In genomic region chr7:156559001-156559400, GRCh38 we compare ENCODE assay signal across 19 cellular contexts.
A peak's percentile ranks its signal among the peaks of the same experiment; 100 is the strongest.
DNase-seq lines count a peak whose midpoint lies in the region; ATAC-seq, FAIRE-seq and TF ChIP-seq lines count a peak whose summit lies in the region.
"Had no signal": no experiment of that assay in that cellular context is flagged by ENCODE, and none has a peak within 500 bp of the region (broad histone marks: within the 10 kb centered on the region; RNA-seq: fewer than 3 reads in every experiment).

No MANE protein-coding gene starts in this region.

- H3K27ac ChIP-seq in K562 (ENCODE audit: extremely low read depth, low read depth, low read length) = no peak overlapping the region
- no peak overlapping the region for H3K27ac ChIP-seq in neuronal stem cell (replicated peaks; ENCODE audit: low read length)
- H3K27ac ChIP-seq: BLaER1 had no signal

- no peaks in the 10 kb centered on the region for H3K79me2 ChIP-seq in K562 (ENCODE audit: control insufficient read depth, insufficient read depth, low read length)

- no peak overlapping the region for H2AK5ac ChIP-seq in neuronal stem cell (ENCODE audit: low read depth, low read length)

- no TSS peak for BruUV-seq in K562 (replicated peaks; lab: Mats Ljungman, UMichigan)

- no peak overlapping the region for H2BK12ac ChIP-seq in neuronal stem cell (ENCODE audit: low read length)

- intact Hi-C loops in K562 (cut with micrococcal nuclease) = no loop called here

- no peaks in the 10 kb centered on the region for H4K20me1 ChIP-seq in K562 (replicated peaks; ENCODE audit: control insufficient read depth, insufficient read depth, low read length)
- H4K20me1 ChIP-seq: BLaER1 had no signal

- H3K9me1 ChIP-seq in K562 (ENCODE audit: control insufficient read depth, insufficient read depth, low read length) = no peaks in the 10 kb centered on the region

- no peaks in the 10 kb centered on the region for H3K79me1 ChIP-seq in neuronal stem cell (ENCODE audit: low read depth, low read length)

- H3K4me3 ChIP-seq in K562 (no peak overlapping the region), neuronal stem cell (ENCODE audit: low read length in 2 of 2) (no peak overlapping the region)
- H3K4me3 ChIP-seq: BLaER1, HAP-1 had no signal

- CTCF ChIA-PET in K562 (lab: Yijun Ruan, JAX; ENCODE audit: low intra/inter-chr PET ratio) = interaction anchor here (1.2 kb wide), 1 partner anchor 258 kb away, joined by 5 read pairs; no protein-coding TSS in a partner anchor

- no peaks in the 10 kb centered on the region for H3K9me3 ChIP-seq in K562 (replicated peaks; ENCODE audit: control insufficient read depth, insufficient read depth, low read depth, low read length)
- peaks cover 0 to under 1% of the 10 kb centered on the region in 2 donors for H3K9me3 ChIP-seq in neuronal stem cell (replicated peaks in 1 of 2; ENCODE audit: control insufficient read depth in 2 of 2, insufficient read depth in 1 of 2, low read depth in 1 of 2, low read length in 2 of 2)
- H3K9me3 ChIP-seq: HAP-1 had no signal

- no peak overlapping the region for H4K8ac ChIP-seq in neuronal stem cell (ENCODE audit: low read depth, low read length)

- TF ChIP-seq EP300 in K562 (IDR thresholded peaks at IDR 0.05; ENCODE audit: low read length) = no peak

- H3K9ac ChIP-seq in K562 (ENCODE audit: insufficient read depth in 1 of 2, low read depth in 2 of 2, low read length in 2 of 2) (no peak overlapping the region), neuronal stem cell (ENCODE audit: low read depth, low read length, poor library complexity) (peak overlapping the region; percentile 12)
- H3K9ac ChIP-seq: BLaER1 had no signal

- in situ Hi-C loops in Caki2 (cut with HindIII; ENCODE audit: low pct_unique_long_range_greater_than_20kb, low sequenced_read_pairs) = loop anchor here (10.0 kb wide), 1 partner anchor 84 kb away; no protein-coding TSS in a partner anchor
- in situ Hi-C loops in K562 (cut with MboI) = no loop called here

- no peak for TF ChIP-seq RAD21 in K562 (CRISPR knock-in tag; conservative IDR thresholded peaks at IDR 0.05 in 1 of 2, IDR thresholded peaks at IDR 0.05 in 1 of 2)

- no peak overlapping the region for H3K23ac ChIP-seq in neuronal stem cell (ENCODE audit: low read depth, low read length, poor library complexity)

- H3K27me3 ChIP-seq in K562 (ENCODE audit: control insufficient read depth in 2 of 2, insufficient read depth in 2 of 2, low read length in 2 of 2) (peaks cover 7 to 29% of the 10 kb centered on the region in 2 experiments; a peak in 4 of 5 replicates), neuronal stem cell (ENCODE audit: control insufficient read depth in 3 of 3, insufficient read depth in 3 of 3, low read depth in 1 of 3, low read length in 3 of 3) (no peaks in the 10 kb centered on the region)
- H3K27me3 ChIP-seq: BLaER1 had no signal

- H3K4me2 ChIP-seq in K562 (ENCODE audit: insufficient read depth, low read length) (no peak overlapping the region), neuronal stem cell (ENCODE audit: insufficient read depth, low read length, poor library complexity, severe bottlenecking) (no peak overlapping the region)
- H3K4me2 ChIP-seq: BLaER1 had no signal

- no peak overlapping the region for H2BK5ac ChIP-seq in neuronal stem cell (ENCODE audit: low read length)

- no peak for TF ChIP-seq POLR2A in K562 (conservative IDR thresholded peaks at IDR 0.05)

- H4K91ac ChIP-seq in neuronal stem cell (ENCODE audit: low read depth, low read length, poor library complexity) = no peak overlapping the region

- no peak overlapping the region for H3K14ac ChIP-seq in neuronal stem cell (ENCODE audit: low read length)

- H3K36me3 ChIP-seq in K562 (ENCODE audit: control insufficient read depth, insufficient read depth, low read length) = no peaks in the 10 kb centered on the region
- no peaks in the 10 kb centered on the region for H3K36me3 ChIP-seq in neuronal stem cell (replicated peaks in 1 of 2; ENCODE audit: control insufficient read depth in 2 of 2, insufficient read depth in 2 of 2, low read length in 2 of 2)
- H3K36me3 ChIP-seq: BLaER1, HAP-1 had no signal

- ATAC-seq in K562 (no peak), omental fat pad (ENCODE audit: low FRiP score) (no peak)

- no peak for FAIRE-seq in K562 (lab: Jason Lieb, UNC)
- FAIRE-seq: G401.6, GM12891, HTR-8/SVneo had no signal

- POLR2A ChIA-PET in K562 (lab: Yijun Ruan, JAX) = interaction anchor here (0.9 kb wide), 1 partner anchor 21 kb away, joined by 4 read pairs; no protein-coding TSS in a partner anchor

- H3K4ac ChIP-seq in neuronal stem cell (ENCODE audit: low read length) = no peak overlapping the region

- TF ChIP-seq CTCF in K562 (IDR thresholded peaks at IDR 0.05 in 2 of 3, conservative IDR thresholded peaks at IDR 0.05 in 1 of 3; ENCODE audit: insufficient read depth in 2 of 3, low read depth in 1 of 3, low read length in 3 of 3) = no peak
- no peak for TF ChIP-seq CTCF in omental fat pad (IDR thresholded peaks at IDR 0.05)

- WGBS in K562 (ENCODE audit: insufficient coverage, low coverage, missing lambda C conversion rate) = 16% methylated on average over 9 of the region's 9 CpGs
- no CpG with 5 or more reads among the region's 9 CpGs for WGBS in neuronal stem cell (ENCODE audit: extremely low coverage in 2 of 2, insufficient read length in 2 of 2, insufficient replicate concordance in 1 of 2), 2 donors

- H2AFZ ChIP-seq in K562 (ENCODE audit: low read depth, low read length) (no peak overlapping the region), neuronal stem cell (ENCODE audit: low read length) (no peak overlapping the region)

- H2BK15ac ChIP-seq in neuronal stem cell (ENCODE audit: low read length) = no peak overlapping the region

- DNase-seq in Caki2 (ENCODE audit: low read depth) (peak; percentile 59), M059J (ENCODE audit: low read depth) (peak; percentile 23), K562 (ENCODE audit: extremely low read depth in 1 of 4, low spot score in 3 of 4) (no peak), neuronal stem cell (ENCODE audit: low spot score) (no peak), NCI-H526 treated with DMSO at 0.1 percent for 48 hours (lab: John Stamatoyannopoulos, UW) (no peak), omental fat pad (ENCODE audit: low spot score) (no peak), occipital lobe (lab: John Stamatoyannopoulos, UW) (no peak), NCI-H1436 (lab: John Stamatoyannopoulos, UW) (no peak)
- DNase-seq: AML-193; Caco-2; CD8-positive, alpha-beta memory T cell; DMS79; EL; GOT3 had no signal

- no peaks in the 10 kb centered on the region for H3K4me1 ChIP-seq in K562 (replicated peaks in 1 of 2; ENCODE audit: control insufficient read depth in 2 of 2, insufficient read depth in 2 of 2, low read length in 2 of 2)
- H3K4me1 ChIP-seq in neuronal stem cell (ENCODE audit: control insufficient read depth in 2 of 2, insufficient read depth in 1 of 2, low read depth in 1 of 2, low read length in 2 of 2) = no peaks in the 10 kb centered on the region
- H3K4me1 ChIP-seq: BLaER1, Caco-2, HAP-1 had no signal

- no peak overlapping the region for H2BK120ac ChIP-seq in neuronal stem cell (ENCODE audit: low read depth, low read length)

- H3K18ac ChIP-seq in neuronal stem cell (ENCODE audit: low read length) = no peak overlapping the region

TF ChIP-seq in K562, 482 proteins besides CTCF, POLR2A, EP300 and RAD21:
- TF ChIP-seq MAFG (tag; conservative IDR thresholded peaks at IDR 0.05) (0 out of 2 replicates have a peak, but pooled peaks have one; percentile 9), C11orf30 (IDR thresholded peaks at IDR 0.05; ENCODE audit: low read depth) (peak; percentile 57; the same call in 1 of the 2 replicates), MAFF (IDR thresholded peaks at IDR 0.05; ENCODE audit: low read length) (0 out of 2 replicates have a peak, but pooled peaks have one; percentile 2), ZNF699 (CRISPR knock-in tag; IDR thresholded peaks at IDR 0.05; ENCODE audit: insufficient replicate concordance) (no peak), ZNF316 (IDR thresholded peaks at IDR 0.05) (peak; percentile 72)
TF ChIP-seq in K562: peak in this region for 4.

Comparison
In these comparisons a context has a peak if more than half of its experiments do, and no peak if none do; other contexts are left out.
1. DNase-seq: peak in Caki2 (single experiment) and M059J (single experiment); none in K562 (0 of 4), neuronal stem cell (single experiment), NCI-H526 treated with DMSO at 0.1 percent for 48 hours (single experiment), omental fat pad (single experiment), occipital lobe (single experiment) and NCI-H1436 (single experiment).